In the genomic region with DNA sequence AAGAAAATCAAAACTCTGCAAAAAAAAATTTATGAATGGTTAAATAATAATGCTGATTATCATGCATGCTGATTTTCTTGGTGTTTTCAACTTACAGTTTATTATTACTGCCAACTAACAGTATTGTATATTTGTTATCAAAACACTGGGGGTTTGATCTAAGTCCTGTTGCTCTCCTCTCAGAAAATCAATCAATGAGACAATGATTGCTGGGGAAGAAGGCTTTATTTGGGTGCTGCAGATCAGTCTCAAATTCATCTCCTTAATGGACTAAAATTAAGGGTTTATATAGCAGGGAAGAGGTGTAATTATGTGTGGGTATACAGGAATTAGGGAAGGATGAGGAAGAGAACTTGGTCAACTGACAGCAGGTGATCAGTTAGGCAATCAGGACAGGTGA, we compare ENCODE assay signal across 35 cellular contexts.
DNase-seq lines count a peak whose midpoint lies in the region; ATAC-seq, FAIRE-seq and TF ChIP-seq lines count a peak whose summit lies in the region.
"Had no signal": no experiment of that assay in that cellular context is flagged by ENCODE, and none has a peak within 500 bp of the region (broad histone marks: within the 10 kb centered on the region; RNA-seq: fewer than 3 reads in every experiment).

No MANE protein-coding gene starts in this region.

- FAIRE-seq in HepG2 (lab: Jason Lieb, UNC) (no peak), HTR-8/SVneo (lab: Jason Lieb, UNC) (peak; percentile 23)
- FAIRE-seq: A204.1, A549, D721Med had no signal

- H3K9me3 ChIP-seq in HepG2 (ENCODE audit: low read length) (peaks cover 10% of the 10 kb centered on the region; the same call in 1 of the 2 replicates), right lobe of liver (no peaks in the 10 kb centered on the region)
- H3K9me3 ChIP-seq: BE2C, Caco-2 had no signal

- H2AFZ ChIP-seq in HepG2 (ENCODE audit: low read length), result no peak overlapping the region

- BruUV-seq in HepG2 (replicated peaks; lab: Mats Ljungman, UMichigan), result no TSS peak

- H3K4me2 ChIP-seq in HepG2 (ENCODE audit: low read depth, low read length), result no peak overlapping the region
- H3K4me2 ChIP-seq: A549; BLaER1; BLaER1 treated with 17β-estradiol and CSF1 and Interleukin-3, amounts not matched to agents 10 nM and 100 nM had no signal

- no peaks in the 10 kb centered on the region for H3K27me3 ChIP-seq in HepG2 (ENCODE audit: control insufficient read depth in 1 of 2, insufficient read depth in 2 of 2, low read length in 2 of 2)
- no peaks in the 10 kb centered on the region for H3K27me3 ChIP-seq in right lobe of liver
- H3K27me3 ChIP-seq: BE2C; BLaER1; BLaER1 treated with 17β-estradiol and CSF1 and Interleukin-3, amounts not matched to agents 10 nM and 100 nM had no signal

- H3K27me3 Mint-ChIP-seq in WTC11 (ENCODE audit: low read depth), result no peaks in the 10 kb centered on the region
- H3K27me3 Mint-ChIP-seq: B cell; CD4-positive, alpha-beta memory T cell; CD4-positive, alpha-beta T cell; CD4-positive, CD25-positive, alpha-beta regulatory T cell; CD8-positive, alpha-beta memory T cell had no signal

- no peak overlapping the region for H3K9ac ChIP-seq in HepG2 (ENCODE audit: insufficient read depth, low read depth, low read length)
- H3K9ac ChIP-seq: BLaER1; BLaER1 treated with 17β-estradiol and CSF1 and Interleukin-3, amounts not matched to agents 10 nM and 100 nM had no signal

- TF ChIP-seq RAD21 in HepG2 (CRISPR knock-in tag; IDR thresholded peaks at IDR 0.05), result no peak

- ATAC-seq in HepG2, result no peak
- no peak for ATAC-seq in right lobe of liver
- no peak for ATAC-seq in WTC11
- no peak for ATAC-seq in activated naive CD4-positive, alpha-beta T cell treated with anti-CD3 and anti-CD28 coated beads, Interleukin-2, amount 50 U/mL, for 72 hours
- ATAC-seq: A549; CD8-positive, alpha-beta T cell had no signal

- in situ Hi-C loops in HepG2 (cut with HindIII; ENCODE audit: extremely low pct_ligation_motif_present, low pct_unique_long_range_greater_than_20kb), result no loop called here

- TF ChIP-seq POLR2A in HepG2 (IDR thresholded peaks at IDR 0.05; ENCODE audit: insufficient read depth in 1 of 2, low read depth in 2 of 2, low read length in 2 of 2) (no peak), right lobe of liver (IDR thresholded peaks at IDR 0.05) (no peak)

- no peaks in the 10 kb centered on the region for H3K79me2 ChIP-seq in HepG2 (ENCODE audit: insufficient read depth, low read length)

- intact Hi-C loops in HepG2 (cut with micrococcal nuclease; ENCODE audit: unreplicated experiment), result no loop called here
- intact Hi-C loops in right lobe of liver (cut with DNase I), result no loop called here

- TF ChIP-seq EP300 in HepG2 (IDR thresholded peaks at IDR 0.05; ENCODE audit: low read depth in 2 of 2, low read length in 2 of 2), result no peak
- TF ChIP-seq EP300 in HepG2 (CRISPR knock-in tag; IDR thresholded peaks at IDR 0.05; ENCODE audit: borderline replicate concordance), result no peak

- H3K36me3 ChIP-seq in HepG2 (replicated peaks in 1 of 2; ENCODE audit: control insufficient read depth in 1 of 2, insufficient read depth in 2 of 2, low read length in 2 of 2), result no peaks in the 10 kb centered on the region
- H3K36me3 ChIP-seq in right lobe of liver, result no peaks in the 10 kb centered on the region
- H3K36me3 ChIP-seq: BE2C; BLaER1; BLaER1 treated with 17β-estradiol and CSF1 and Interleukin-3, amounts not matched to agents 10 nM and 100 nM had no signal

- peaks cover 24% of the 10 kb centered on the region for H3K9me3 Mint-ChIP-seq in WTC11
- H3K9me3 Mint-ChIP-seq in activated naive CD4-positive, alpha-beta T cell treated with anti-CD3 and anti-CD28 coated beads, Interleukin-2, amount 50 U/mL, for 72 hours, result peaks cover 9 to 13% of the 10 kb centered on the region in 2 donors

- H3K4me1 ChIP-seq in HepG2 (ENCODE audit: insufficient read depth, low read length), result no peaks in the 10 kb centered on the region
- no peaks in the 10 kb centered on the region for H3K4me1 ChIP-seq in right lobe of liver
- H3K4me1 ChIP-seq: A549; BE2C; BLaER1; BLaER1 treated with 17β-estradiol and CSF1 and Interleukin-3, amounts not matched to agents 10 nM and 100 nM; Caco-2 had no signal

- POLR2A ChIA-PET in HepG2 (lab: Yijun Ruan, JAX) (no interaction called here), WTC11 (lab: Charles Lee) (no interaction called here)

- no peak overlapping the region for H3K27ac ChIP-seq in HepG2 (ENCODE audit: extremely low read length, insufficient read depth, low read length)
- H3K27ac ChIP-seq in right lobe of liver, result no peak overlapping the region
- H3K27ac ChIP-seq: 22Rv1; A549; BLaER1; BLaER1 treated with 17β-estradiol and CSF1 and Interleukin-3, amounts not matched to agents 10 nM and 100 nM; C4-2B had no signal

- CTCF ChIA-PET in HepG2 (lab: Yijun Ruan, JAX; ENCODE audit: low intra/inter-chr PET ratio, low total read pairs), result no interaction called here
- CTCF ChIA-PET in WTC11 (lab: Charles Lee), result no interaction called here

- DNase-seq in HepG2 (ENCODE audit: low spot score), result no peak
- no peak for DNase-seq in right lobe of liver
- DNase-seq in HTR-8/SVneo (ENCODE audit: insufficient read length, low spot score), result no peak
- no peak for DNase-seq in WTC11 (ENCODE audit: low spot score)
- no peak for DNase-seq in KG1 (lab: John Stamatoyannopoulos, UW)
- no peak for DNase-seq in activated naive CD4-positive, alpha-beta T cell treated with anti-CD3 and anti-CD28 coated beads, Interleukin-2, amount 50 U/mL, for 72 hours (ENCODE audit: low spot score in 2 of 2)
- DNase-seq: 8988T; ACHN; AML-193; BE2C; C1 segment of cervical spinal cord; Caco-2; Calu3; CD4-positive, alpha-beta memory T cell; CD4-positive, alpha-beta T cell; CD4-positive, CD25-positive, alpha-beta regulatory T cell; CD8-positive, alpha-beta memory T cell; CD8-positive, alpha-beta T cell; COR-L47; DMS 273 treated with DMSO at 0.1 percent for 48 hours; DMS153; DMS53; DMS79; DMS79 treated with DMSO at 0.1 percent for 48 hours; DND-41; EL had no signal

- no peak for TF ChIP-seq CTCF in HepG2 (CRISPR knock-in tag; IDR thresholded peaks at IDR 0.05)
- TF ChIP-seq CTCF in right lobe of liver (IDR thresholded peaks at IDR 0.05), result no peak
- TF ChIP-seq CTCF in WTC11 (IDR thresholded peaks at IDR 0.05), result no peak

- no peaks in the 10 kb centered on the region for H3K4me1 Mint-ChIP-seq in WTC11
- H3K4me1 Mint-ChIP-seq: B cell; CD14-positive monocyte; CD4-positive, alpha-beta memory T cell; CD4-positive, CD25-positive, alpha-beta regulatory T cell; CD8-positive, alpha-beta memory T cell had no signal

- H3K4me3 ChIP-seq in HepG2 (replicated peaks in 1 of 3; ENCODE audit: insufficient read depth in 1 of 3, low read depth in 2 of 3, low read length in 3 of 3) (no peak overlapping the region), right lobe of liver (no peak overlapping the region)
- H3K4me3 ChIP-seq: A549; BLaER1; BLaER1 treated with 17β-estradiol and CSF1 and Interleukin-3, amounts not matched to agents 10 nM and 100 nM had no signal

- H3K4me3 Mint-ChIP-seq in WTC11, result no peak overlapping the region
- H3K4me3 Mint-ChIP-seq: B cell; CD14-positive monocyte; CD4-positive, alpha-beta memory T cell; CD4-positive, alpha-beta T cell; CD4-positive, CD25-positive, alpha-beta regulatory T cell; CD8-positive, alpha-beta memory T cell; CD8-positive, alpha-beta T cell had no signal

- no peaks in the 10 kb centered on the region for H4K20me1 ChIP-seq in HepG2 (ENCODE audit: insufficient read depth, low read length)
- H4K20me1 ChIP-seq: BLaER1; BLaER1 treated with 17β-estradiol and CSF1 and Interleukin-3, amounts not matched to agents 10 nM and 100 nM had no signal

- peaks cover 10% of the 10 kb centered on the region for H3K36me3 Mint-ChIP-seq in WTC11
- peaks cover 0 to 7% of the 10 kb centered on the region in 2 donors for H3K36me3 Mint-ChIP-seq in activated naive CD4-positive, alpha-beta T cell treated with anti-CD3 and anti-CD28 coated beads, Interleukin-2, amount 50 U/mL, for 72 hours
- H3K36me3 Mint-ChIP-seq: CD14-positive monocyte; CD4-positive, alpha-beta memory T cell; CD4-positive, CD25-positive, alpha-beta regulatory T cell; CD8-positive, alpha-beta memory T cell; CD8-positive, alpha-beta T cell had no signal

- peak overlapping the region; percentile 23; the same call in 1 of the 2 replicates for H3K27ac Mint-ChIP-seq in WTC11
- H3K27ac Mint-ChIP-seq in activated naive CD4-positive, alpha-beta T cell treated with anti-CD3 and anti-CD28 coated beads, Interleukin-2, amount 50 U/mL, for 72 hours, result no peak overlapping the region
- H3K27ac Mint-ChIP-seq: B cell; CD14-positive monocyte; CD4-positive, alpha-beta memory T cell; CD4-positive, alpha-beta T cell; CD4-positive, CD25-positive, alpha-beta regulatory T cell; CD8-positive, alpha-beta memory T cell; CD8-positive, alpha-beta T cell had no signal

TF ChIP-seq in HepG2, 621 proteins besides CTCF, POLR2A, EP300 and RAD21:
- TF ChIP-seq, protein P1, sequence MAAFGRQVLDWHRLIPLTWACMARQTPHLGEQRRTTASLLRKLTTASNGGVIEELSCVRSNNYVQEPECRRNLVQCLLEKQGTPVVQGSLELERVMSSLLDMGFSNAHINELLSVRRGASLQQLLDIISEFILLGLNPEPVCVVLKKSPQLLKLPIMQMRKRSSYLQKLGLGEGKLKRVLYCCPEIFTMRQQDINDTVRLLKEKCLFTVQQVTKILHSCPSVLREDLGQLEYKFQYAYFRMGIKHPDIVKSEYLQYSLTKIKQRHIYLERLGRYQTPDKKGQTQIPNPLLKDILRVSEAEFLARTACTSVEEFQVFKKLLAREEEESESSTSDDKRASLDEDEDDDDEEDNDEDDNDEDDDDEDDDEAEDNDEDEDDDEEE (CRISPR knock-in tag; IDR thresholded peaks at IDR 0.05), result no peak
- peak; percentile 97; the same call in 1 of the 2 replicates for TF ChIP-seq ZNF124 (CRISPR knock-in tag; IDR thresholded peaks at IDR 0.05)
- TF ChIP-seq IKZF4 (CRISPR knock-in tag; IDR thresholded peaks at IDR 0.05; ENCODE audit: borderline replicate concordance, low read depth, not compliant biosample characterization), result no peak
TF ChIP-seq in HepG2: peak in this region for 1.

TF ChIP-seq in WTC11, 78 proteins besides CTCF, POLR2A, EP300 and RAD21 (continues in another document):
- no peak for TF ChIP-seq NR3C1 (CRISPR knock-in tag; conservative IDR thresholded peaks at IDR 0.05; ENCODE audit: low read depth)
- no peak for TF ChIP-seq TEAD4 (CRISPR knock-in tag; IDR thresholded peaks at IDR 0.05)
- TF ChIP-seq, protein P2, sequence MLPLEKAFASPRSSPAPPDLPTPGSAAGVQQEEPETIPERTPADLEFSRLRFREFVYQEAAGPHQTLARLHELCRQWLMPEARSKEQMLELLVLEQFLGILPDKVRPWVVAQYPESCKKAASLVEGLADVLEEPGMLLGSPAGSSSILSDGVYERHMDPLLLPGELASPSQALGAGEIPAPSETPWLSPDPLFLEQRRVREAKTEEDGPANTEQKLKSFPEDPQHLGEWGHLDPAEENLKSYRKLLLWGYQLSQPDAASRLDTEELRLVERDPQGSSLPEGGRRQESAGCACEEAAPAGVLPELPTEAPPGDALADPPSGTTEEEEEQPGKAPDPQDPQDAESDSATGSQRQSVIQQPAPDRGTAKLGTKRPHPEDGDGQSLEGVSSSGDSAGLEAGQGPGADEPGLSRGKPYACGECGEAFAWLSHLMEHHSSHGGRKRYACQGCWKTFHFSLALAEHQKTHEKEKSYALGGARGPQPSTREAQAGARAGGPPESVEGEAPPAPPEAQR (CRISPR knock-in tag; IDR thresholded peaks at IDR 0.05), result no peak
- TF ChIP-seq SOX15 (CRISPR knock-in tag; IDR thresholded peaks at IDR 0.05), result no peak
